Comparison of ENCODE assay signal across 15 cellular contexts in the genomic region with DNA sequence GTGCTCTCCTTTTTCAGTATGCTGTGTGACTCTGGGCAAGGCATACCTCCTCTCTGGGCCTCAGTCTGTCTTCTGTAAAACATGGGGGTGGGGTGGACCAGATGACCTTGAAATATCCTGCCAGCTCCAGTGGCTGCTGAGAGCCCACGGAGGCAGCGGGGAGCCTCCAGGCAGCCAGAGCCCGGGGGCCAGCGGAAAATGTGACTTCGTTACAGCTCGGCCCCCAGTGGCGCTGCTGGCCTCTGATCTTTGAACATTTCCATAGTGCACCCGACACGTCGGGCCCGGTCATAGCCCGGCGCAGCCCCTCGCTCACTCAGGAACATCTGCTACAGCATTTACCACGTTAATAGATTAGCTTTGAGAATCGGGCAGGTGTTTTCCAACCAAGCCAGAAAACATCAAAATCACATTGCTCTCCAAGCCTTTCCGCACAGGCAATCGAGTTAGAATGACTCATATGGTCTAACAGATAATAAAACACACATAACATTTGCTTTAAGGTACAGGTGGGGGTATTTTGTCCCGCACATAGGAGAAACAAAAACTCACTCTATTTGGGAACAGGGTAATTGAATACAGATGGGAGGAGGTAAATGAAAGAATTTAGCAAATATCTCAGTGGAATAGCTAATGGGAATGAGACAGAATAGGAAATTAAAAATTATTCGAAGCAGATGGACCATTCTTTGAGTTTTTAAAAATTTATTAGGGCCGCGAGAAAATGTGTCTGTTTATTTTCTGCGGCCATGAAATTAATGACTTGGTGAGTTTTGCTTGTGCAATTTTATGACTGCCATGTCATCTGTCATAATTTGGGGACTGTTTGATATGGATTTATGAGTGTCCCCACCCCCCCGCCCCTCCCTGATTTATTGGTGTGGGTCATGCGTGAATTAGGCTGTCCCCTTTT. TPM values are rescaled to one million over a fixed set of nuclear protein-coding genes. Genes with fewer than 3 reads are reported as not detected.
DNase-seq lines count a peak whose midpoint lies in the region; ATAC-seq, FAIRE-seq and TF ChIP-seq lines count a peak whose summit lies in the region.
"Had no signal": no experiment of that assay in that cellular context is flagged by ENCODE, and none has a peak within 500 bp of the region (broad histone marks: within the 10 kb centered on the region; RNA-seq: fewer than 3 reads in every experiment).

No MANE protein-coding gene starts in this region.

- no peaks in the 10 kb centered on the region for H3K9me3 Mint-ChIP-seq in CD8-positive, alpha-beta T cell

- no peaks in the 10 kb centered on the region for H3K27me3 ChIP-seq in right cardiac atrium (ENCODE audit: control insufficient read depth, insufficient read depth)
- no peaks in the 10 kb centered on the region for H3K27me3 ChIP-seq in CD8-positive, alpha-beta T cell (ENCODE audit: insufficient read depth, low read length)
- H3K27me3 ChIP-seq: thyroid gland had no signal

- no peak overlapping the region for H3K4me3 ChIP-seq in right cardiac atrium (ENCODE audit: low read length)
- no peak overlapping the region for H3K4me3 ChIP-seq in CD8-positive, alpha-beta T cell (ENCODE audit: low read depth, low read length)
- H3K4me3 ChIP-seq: thyroid gland had no signal

- no peak overlapping the region for H3K4me3 Mint-ChIP-seq in CD8-positive, alpha-beta T cell

- no peaks in the 10 kb centered on the region for H3K27me3 Mint-ChIP-seq in CD8-positive, alpha-beta T cell (ENCODE audit: low read depth)

- no peaks in the 10 kb centered on the region for H3K36me3 Mint-ChIP-seq in CD8-positive, alpha-beta T cell

- no peak overlapping the region for H3K27ac Mint-ChIP-seq in CD8-positive, alpha-beta T cell

- ATAC-seq in GM18870 (IDR thresholded peaks at IDR 0.05; ENCODE audit: unreplicated experiment) (no peak), right cardiac atrium (no peak)
- no peak for ATAC-seq in CD8-positive, alpha-beta T cell
- ATAC-seq: Panc1 had no signal

- CTCF ChIA-PET in CD8-positive, alpha-beta T cell (lab: Charles Lee), result no interaction called here

- intact Hi-C loops in right cardiac atrium (cut with DNase I), result no loop called here
- intact Hi-C loops in CD8-positive, alpha-beta T cell (cut with DNase I, micrococcal nuclease), result no loop called here

- peak; percentile 97 for FAIRE-seq in islet of Langerhans (lab: Jason Lieb, UNC)

- POLR2A ChIA-PET in CD8-positive, alpha-beta T cell (lab: Charles Lee), result no interaction called here

- H3K4me1 ChIP-seq in right cardiac atrium (ENCODE audit: control insufficient read depth, insufficient read depth, low read length), result no peaks in the 10 kb centered on the region
- H3K4me1 ChIP-seq in CD8-positive, alpha-beta T cell (ENCODE audit: insufficient read depth, low read length), result no peaks in the 10 kb centered on the region

- DNase-seq in NCI-H748 (lab: John Stamatoyannopoulos, UW; ENCODE audit: unreplicated experiment), result peak; percentile 4
- no peak for DNase-seq in NCI-H748 treated with DMSO at 0.1 percent for 48 hours (lab: John Stamatoyannopoulos, UW)
- DNase-seq in SK-N-DZ (ENCODE audit: low spot score), result peak; percentile 63
- DNase-seq in cerebellum (ENCODE audit: low spot score), result no peak
- no peak for DNase-seq in right cardiac atrium
- no peak for DNase-seq in CD8-positive, alpha-beta T cell
- DNase-seq: activated CD4-positive, alpha-beta T cell treated with anti-CD3 and anti-CD28 coated beads, Interleukin-2, amount 50 U/mL, for 4 hours; activated effector memory CD4-positive, alpha-beta T cell treated with anti-CD3 and anti-CD28 coated beads, Interleukin-2, amount 50 U/mL, for 16 hours; hypothalamus; mammary epithelial cell; NCI-H2107 had no signal

- no peaks in the 10 kb centered on the region for H3K4me1 Mint-ChIP-seq in CD8-positive, alpha-beta T cell (ENCODE audit: low read depth)

- 71% methylated on average over 25 of the region's 25 CpGs for WGBS in right cardiac atrium

- H3K9me3 ChIP-seq in right cardiac atrium (ENCODE audit: control insufficient read depth, low read length), result no peaks in the 10 kb centered on the region
- H3K9me3 ChIP-seq in CD8-positive, alpha-beta T cell (ENCODE audit: low read length), result no peaks in the 10 kb centered on the region
- H3K9me3 ChIP-seq: thyroid gland had no signal

- no peak for TF ChIP-seq CTCF in CD8-positive, alpha-beta T cell (IDR thresholded peaks at IDR 0.05)

- no peaks in the 10 kb centered on the region for H3K36me3 ChIP-seq in CD8-positive, alpha-beta T cell (ENCODE audit: insufficient read depth, low read length)
- H3K36me3 ChIP-seq: thyroid gland had no signal

- no peak overlapping the region for H3K27ac ChIP-seq in right cardiac atrium (ENCODE audit: low read length)
- H3K27ac ChIP-seq in CD8-positive, alpha-beta T cell (ENCODE audit: low read depth, low read length), result no peak overlapping the region
- H3K27ac ChIP-seq: thyroid gland had no signal

RNA-seq across cellular contexts. Expression of gene COMTD1, which starts 26.3 kb away (rescaled TPM):
- polyA plus RNA-seq in SK-N-DZ (2014; cell fraction: cytosol; rRNA removed), result 32.1 and 37.4 TPM in 2 replicates
- 116 and 123 TPM in 2 replicates for polyA plus RNA-seq in SK-N-DZ (2014; cell fraction: nucleus; rRNA removed)
- total RNA-seq in cerebellum, result 13.8 TPM
- 10 to 100 TPM; 17.3 to 24.3 (median 20.0) TPM for total RNA-seq in right cardiac atrium
- 44.1 TPM for polyA plus RNA-seq in right cardiac atrium
- total RNA-seq in CD8-positive, alpha-beta T cell, result 1 to 10 TPM; 7.6 to 7.9 TPM

RNA-seq across cellular contexts. Expression of gene VDAC2, which starts 51.5 kb away (rescaled TPM):
- polyA plus RNA-seq in SK-N-DZ (2014; cell fraction: cytosol; rRNA removed), result 283 and 329 TPM in 2 replicates
- polyA plus RNA-seq in SK-N-DZ (2014; cell fraction: nucleus; rRNA removed), result 217 and 226 TPM in 2 replicates
- total RNA-seq in cerebellum (88.6 TPM), right cardiac atrium (100 to 1,000 TPM; 362 to 389 (median 368) TPM)
- polyA plus RNA-seq in right cardiac atrium, result 429 TPM
- total RNA-seq in CD8-positive, alpha-beta T cell, result 100 to 1,000 TPM; 184 to 187 TPM

Comparison
In these comparisons a context has a peak if more than half of its experiments do, and no peak if none do; other contexts are left out.
1. DNase-seq: peak in NCI-H748 (single experiment) and SK-N-DZ (single experiment); none in NCI-H748 treated with DMSO at 0.1 percent for 48 hours (single experiment), cerebellum (single experiment), right cardiac atrium (0 of 3) and CD8-positive, alpha-beta T cell (0 of 7).